ENCODE assay signal across 8 cellular contexts in genomic region chr19:1411255-1412191, GRCh38. TPM values are rescaled to one million over a fixed set of nuclear protein-coding genes. Genes with fewer than 3 reads are reported as not detected.
DNase-seq lines count a peak whose midpoint lies in the region; ATAC-seq and TF ChIP-seq lines count a peak whose summit lies in the region.

No MANE protein-coding gene starts in this region.

- H3K9me3 Mint-ChIP-seq in HFFc6, result no peaks in the 10 kb centered on the region
- no peaks in the 10 kb centered on the region for H3K9me3 Mint-ChIP-seq in stimulated activated effector memory CD8-positive, alpha-beta T cell treated with anti-CD3 and anti-CD28 coated beads, Interleukin-12 subunit alpha, Interleukin-12 subunit beta, amount 100 ng/mL, for 72 hours

- H3K36me3 ChIP-seq in adipocyte (ENCODE audit: control insufficient read depth, insufficient read depth, low read length, severe bottlenecking) (peaks cover 7% of the 10 kb centered on the region), right atrium auricular region (peaks cover 5% of the 10 kb centered on the region)

- no peaks in the 10 kb centered on the region for H3K27me3 Mint-ChIP-seq in HFFc6 (ENCODE audit: insufficient read depth)

- H3K27me3 ChIP-seq in adipocyte (replicated peaks; ENCODE audit: control insufficient read depth, insufficient read depth, low read length) (no peaks in the 10 kb centered on the region), right atrium auricular region (no peaks in the 10 kb centered on the region)

- H3K9ac ChIP-seq in adipocyte (ENCODE audit: low read length), result peak overlapping the region; percentile 96

- TF ChIP-seq POLR2A in erythroblast (IDR thresholded peaks at IDR 0.05; ENCODE audit: low read length), result no peak

- H3K27ac ChIP-seq in right atrium auricular region, result peak overlapping the region; percentile 79 to 98

- H3K4me3 ChIP-seq in adipocyte (ENCODE audit: low read length), result peak overlapping the region; percentile 89
- H3K4me3 ChIP-seq in right atrium auricular region, result no peak overlapping the region

- H3K4me1 ChIP-seq in adipocyte (ENCODE audit: control insufficient read depth, insufficient read depth, low read length) (peaks cover 70% of the 10 kb centered on the region), right atrium auricular region (peaks cover 0 to 82% of the 10 kb centered on the region in 2 donors)

- H3K27ac Mint-ChIP-seq in HFFc6, result peak overlapping the region; percentile 76
- peak overlapping the region; percentile 87 for H3K27ac Mint-ChIP-seq in stimulated activated effector memory CD8-positive, alpha-beta T cell treated with anti-CD3 and anti-CD28 coated beads, Interleukin-12 subunit alpha, Interleukin-12 subunit beta, amount 100 ng/mL, for 72 hours

- H3K4me1 Mint-ChIP-seq in HFFc6 (ENCODE audit: low read depth), result peaks cover 55% of the 10 kb centered on the region
- peaks cover 72% of the 10 kb centered on the region for H3K4me1 Mint-ChIP-seq in stimulated activated effector memory CD8-positive, alpha-beta T cell treated with anti-CD3 and anti-CD28 coated beads, Interleukin-12 subunit alpha, Interleukin-12 subunit beta, amount 100 ng/mL, for 72 hours

- DNase-seq in HFFc6 (no peak), adipocyte (ENCODE audit: low read depth) (no peak), right atrium auricular region (ENCODE audit: low spot score) (peak; percentile 87), erythroblast (lab: John Stamatoyannopoulos, UW) (no peak), NCI-H1930 (lab: John Stamatoyannopoulos, UW) (no peak)
- DNase-seq in stimulated activated effector memory CD8-positive, alpha-beta T cell treated with anti-CD3 and anti-CD28 coated beads, Interleukin-12 subunit alpha, Interleukin-12 subunit beta, amount 100 ng/mL, for 72 hours (ENCODE audit: low spot score in 2 of 2), result peak in 1 of 2 donors; percentile 71

- TF ChIP-seq CTCF in HFFc6 (IDR thresholded peaks at IDR 0.05) (no peak), right atrium auricular region (IDR thresholded peaks at IDR 0.05) (no peak)

- peaks cover 6% of the 10 kb centered on the region for H3K36me3 Mint-ChIP-seq in HFFc6 (ENCODE audit: low read depth)
- peaks cover 77% of the 10 kb centered on the region for H3K36me3 Mint-ChIP-seq in stimulated activated effector memory CD8-positive, alpha-beta T cell treated with anti-CD3 and anti-CD28 coated beads, Interleukin-12 subunit alpha, Interleukin-12 subunit beta, amount 100 ng/mL, for 72 hours

- ATAC-seq in stimulated activated effector memory CD8-positive, alpha-beta T cell treated with anti-CD3 and anti-CD28 coated beads, Interleukin-12 subunit alpha, Interleukin-12 subunit beta, amount 100 ng/mL, for 72 hours, result peak; percentile 27
- no peak for ATAC-seq in GM18868 (IDR thresholded peaks at IDR 0.05; ENCODE audit: unreplicated experiment)
- no peak for ATAC-seq in HG02798 (IDR thresholded peaks at IDR 0.05; ENCODE audit: poor library complexity, unreplicated experiment)

- no peak overlapping the region for H3K4me3 Mint-ChIP-seq in HFFc6
- H3K4me3 Mint-ChIP-seq in stimulated activated effector memory CD8-positive, alpha-beta T cell treated with anti-CD3 and anti-CD28 coated beads, Interleukin-12 subunit alpha, Interleukin-12 subunit beta, amount 100 ng/mL, for 72 hours, result peak overlapping the region; percentile 93

- no peaks in the 10 kb centered on the region for H3K9me3 ChIP-seq in adipocyte (ENCODE audit: control insufficient read depth, low read length)
- no peaks in the 10 kb centered on the region for H3K9me3 ChIP-seq in right atrium auricular region

RNA-seq across cellular contexts. Expression of gene DAZAP1, which starts 4.1 kb away (rescaled TPM):
- 100 to 1,000 TPM in 4 of 6 experiments, 10 to 100 TPM in 2; 87.2 to 109 (median 103) TPM for total RNA-seq in HFFc6 (2021; fragmentation: NEBNext Ultra II Directional; extraction: Animal tissue kit (Norgen Biotek cat#: 25700))
- total RNA-seq in right atrium auricular region, result 10 to 100 TPM; 32.6 to 47.5 TPM

RNA-seq across cellular contexts. Expression of gene GAMT, which starts 10.2 kb away (rescaled TPM):
- total RNA-seq in HFFc6 (2021; fragmentation: NEBNext Ultra II Directional; extraction: Animal tissue kit (Norgen Biotek cat#: 25700)), result 10 to 100 TPM; 55.2 to 71.3 (median 67.7) TPM
- total RNA-seq in right atrium auricular region, result 10 to 100 TPM; 45.8 to 92.5 TPM

RNA-seq across cellular contexts. Expression of gene RPS15, which starts 26.7 kb away (rescaled TPM):
- total RNA-seq in HFFc6 (2021; fragmentation: NEBNext Ultra II Directional; extraction: Animal tissue kit (Norgen Biotek cat#: 25700)), result 1,000 to 10,000 TPM; 1,047 to 1,358 (median 1,277) TPM
- 1,000 to 10,000 TPM; 1,712 to 2,156 TPM for total RNA-seq in right atrium auricular region

RNA-seq across cellular contexts. Expression of gene NDUFS7, which starts 27.8 kb away (rescaled TPM):
- total RNA-seq in HFFc6 (2021; fragmentation: NEBNext Ultra II Directional; extraction: Animal tissue kit (Norgen Biotek cat#: 25700)), result 100 to 1,000 TPM in 2 of 6 experiments, 10 to 100 TPM in 4; 91.9 to 105 (median 97.6) TPM
- 100 to 1,000 TPM; 234 to 326 TPM for total RNA-seq in right atrium auricular region

RNA-seq across cellular contexts. Expression of gene APC2, which starts 38.4 kb away (rescaled TPM):
- total RNA-seq in HFFc6 (2021; fragmentation: NEBNext Ultra II Directional; extraction: Animal tissue kit (Norgen Biotek cat#: 25700)), result under 1 TPM; 0.18 to 0.47 (median 0.32) TPM
- under 1 TPM; 0.04 to 0.35 TPM for total RNA-seq in right atrium auricular region
